Comparison of ENCODE assay signal across 18 cellular contexts in genomic region chr5:35213608-35214007, GRCh38. TPM values are rescaled to one million over a fixed set of nuclear protein-coding genes. Genes with fewer than 3 reads are reported as not detected.
DNase-seq lines count a peak whose midpoint lies in the region; ATAC-seq, FAIRE-seq and TF ChIP-seq lines count a peak whose summit lies in the region.
"Had no signal": no experiment of that assay in that cellular context is flagged by ENCODE, and none has a peak within 500 bp of the region (broad histone marks: within the 10 kb centered on the region; RNA-seq: fewer than 3 reads in every experiment).

No MANE protein-coding gene starts in this region.

- no peaks in the 10 kb centered on the region for H3K9me3 Mint-ChIP-seq in CD14-positive monocyte

- DNase-seq in CD14-positive monocyte (ENCODE audit: low spot score) = no peak
- peak; percentile 46 for DNase-seq in amniotic epithelial cell (ENCODE audit: low read depth)
- DNase-seq in keratinocyte (ENCODE audit: low read depth, low spot score) = no peak
- DNase-seq in foreskin fibroblast = no peak
- no peak for DNase-seq in GDM1 (lab: John Stamatoyannopoulos, UW)
- no peak for DNase-seq in NCI-H510A (lab: John Stamatoyannopoulos, UW)
- DNase-seq: activated gamma-delta T cell, AML-193, hippocampal formation, left cardiac atrium, NCI-H187, NCI-H524, nucleus accumbens, OCI-M1 had no signal

- no peak overlapping the region for H3K4me3 Mint-ChIP-seq in CD14-positive monocyte

- no peak for ATAC-seq in HG02852 (IDR thresholded peaks at IDR 0.05; ENCODE audit: unreplicated experiment)
- ATAC-seq: left cardiac atrium had no signal

- intact Hi-C loops in CD14-positive monocyte (cut with micrococcal nuclease) = no loop called here

- dilution Hi-C loops in keratinocyte (cut with MboI; ENCODE audit: extremely low pct_ligation_motif_present, low sequenced_read_pairs) = no loop called here

- H3K4me2 ChIP-seq in keratinocyte (ENCODE audit: control insufficient read depth, extremely low read depth, insufficient read depth, low read depth, low read length) = no peak overlapping the region

- TF ChIP-seq CTCF in CD14-positive monocyte (IDR thresholded peaks at IDR 0.05) = no peak
- TF ChIP-seq CTCF in GM12874 (IDR thresholded peaks at IDR 0.05; ENCODE audit: insufficient read depth, low read depth, low read length) = peak; percentile 27; the same call in 1 of the 2 replicates
- TF ChIP-seq CTCF in keratinocyte (optimal IDR thresholded peaks at IDR 0.05 in 1 of 3, IDR thresholded peaks at IDR 0.05 in 1 of 3, conservative IDR thresholded peaks at IDR 0.05 in 1 of 3; ENCODE audit: extremely low read depth in 1 of 3, insufficient read depth in 2 of 3, low read length in 3 of 3) = peak in 2 of 3 experiments; percentile 33 to 39
- TF ChIP-seq CTCF in foreskin fibroblast (IDR thresholded peaks at IDR 0.05; ENCODE audit: low read depth, low read length) = no peak

- peaks cover 0 to 3% (median 0%) of the 10 kb centered on the region in 3 donors for H3K27me3 Mint-ChIP-seq in CD14-positive monocyte (ENCODE audit: low read depth in 3 of 3)

- no peaks in the 10 kb centered on the region for H3K9me3 ChIP-seq in keratinocyte (ENCODE audit: control insufficient read depth, low read depth, low read length)
- H3K9me3 ChIP-seq: ascending aorta had no signal

- H3K27me3 ChIP-seq in keratinocyte (ENCODE audit: control insufficient read depth, extremely low read depth, insufficient read depth, low read length) = no peaks in the 10 kb centered on the region
- H3K27me3 ChIP-seq: ascending aorta had no signal

- no peaks in the 10 kb centered on the region for H3K4me1 ChIP-seq in keratinocyte (ENCODE audit: control insufficient read depth, extremely low read depth, insufficient read depth, low read length)
- H3K4me1 ChIP-seq: ascending aorta had no signal

- no peak overlapping the region for H2AFZ ChIP-seq in keratinocyte (ENCODE audit: control insufficient read depth, low read length)

- no peaks in the 10 kb centered on the region for H3K36me3 ChIP-seq in keratinocyte (ENCODE audit: control insufficient read depth in 2 of 2, extremely low read depth in 1 of 2, insufficient read depth in 2 of 2, low read length in 2 of 2)
- H3K36me3 ChIP-seq: ascending aorta had no signal

- peaks cover 15 to 34% of the 10 kb centered on the region in 2 donors for H3K36me3 Mint-ChIP-seq in CD14-positive monocyte

- H3K27ac Mint-ChIP-seq in CD14-positive monocyte = peak overlapping the region in 4 of 7 donors; percentile 50 to 64 (median 60)

- FAIRE-seq in keratinocyte (lab: Jason Lieb, UNC) = no peak
- FAIRE-seq: D721Med had no signal

- H3K9me1 ChIP-seq in keratinocyte (ENCODE audit: control insufficient read depth, extremely low read depth, insufficient read depth, low read length) = no peaks in the 10 kb centered on the region

- no peaks in the 10 kb centered on the region for H4K20me1 ChIP-seq in keratinocyte (ENCODE audit: control insufficient read depth, extremely low read depth, insufficient read depth, low read length)

- H3K4me1 Mint-ChIP-seq in CD14-positive monocyte = peaks cover 55% of the 10 kb centered on the region

- H3K4me3 ChIP-seq in keratinocyte (ENCODE audit: control insufficient read depth in 2 of 3, extremely low read depth in 1 of 3, insufficient read depth in 2 of 3, low read depth in 1 of 3, low read length in 3 of 3) = no peak overlapping the region
- no peak overlapping the region for H3K4me3 ChIP-seq in foreskin fibroblast (ENCODE audit: low read depth in 1 of 2, low read length in 2 of 2)
- H3K4me3 ChIP-seq: ascending aorta had no signal

- no peaks in the 10 kb centered on the region for H3K79me2 ChIP-seq in keratinocyte (ENCODE audit: control insufficient read depth, insufficient read depth, low read length)

- H3K27ac ChIP-seq in keratinocyte (ENCODE audit: control insufficient read depth, insufficient read depth, low read length) = no peak overlapping the region
- H3K27ac ChIP-seq: ascending aorta had no signal

- no peak overlapping the region for H3K9ac ChIP-seq in keratinocyte (ENCODE audit: control insufficient read depth, extremely low read depth, insufficient read depth, low read length)

RNA-seq across cellular contexts. Expression of gene PRLR, which starts 16.7 kb away (rescaled TPM):
- polyA plus RNA-seq in CD14-positive monocyte (under 1 TPM; 0.12 to 0.88 TPM), keratinocyte (0.04 to 0.10 TPM in 2 of 3 replicates, not detected in the other)
- polyA plus RNA-seq in keratinocyte (2011; ENCODE audit: low read depth) = not detected
- 0.18 TPM in 1 of 2 replicates, not detected in the other for polyA plus RNA-seq in keratinocyte (2011; cell fraction: cytosol; rRNA removed)
- 0.05 and 0.08 TPM in 2 replicates for polyA plus RNA-seq in keratinocyte (2011; cell fraction: nucleus; rRNA removed)
- 0.24 TPM in 1 of 2 replicates, not detected in the other for polyA plus RNA-seq in keratinocyte (2012; ENCODE audit: low replicate concordance)
- not detected in 3 replicates for polyA minus RNA-seq in keratinocyte
- not detected for polyA minus RNA-seq in keratinocyte (2011; cell fraction: cytosol; rRNA and poly(A)+ RNA removed)
- polyA minus RNA-seq in keratinocyte (2011; cell fraction: nucleus; rRNA and poly(A)+ RNA removed) = 1.1 TPM in 1 of 2 replicates, not detected in the other

Comparison
In these comparisons a context has a peak if more than half of its experiments do, and no peak if none do; other contexts are left out.
1. CTCF ChIP-seq: peak in GM12874 (single experiment) and keratinocyte (2 of 3); none in CD14-positive monocyte (single experiment) and foreskin fibroblast (single experiment).